In genomic region chr12:130101370-130101769, GRCh38 we compare ENCODE assay signal across 6 cellular contexts.
"Had no signal": no experiment of that assay in that cellular context is flagged by ENCODE, and none has a peak within 500 bp of the region (broad histone marks: within the 10 kb centered on the region; RNA-seq: fewer than 3 reads in every experiment).

No MANE protein-coding gene starts in this region.

- H3K27ac Mint-ChIP-seq: GM23338, HFFc6, IgD-negative memory B cell had no signal

- DNase-seq: HCEC 1CT, HFFc6, KBM-7 had no signal

- H3K4me3 Mint-ChIP-seq: GM23338, HFFc6, IgD-negative memory B cell had no signal

- H3K27me3 Mint-ChIP-seq: IgD-negative memory B cell had no signal

- H2AFZ ChIP-seq: GM23338 had no signal

- H3K4me1 Mint-ChIP-seq: GM23338 had no signal

- H3K27ac ChIP-seq: HL-60 had no signal

- H3K4me2 ChIP-seq: GM23338 had no signal

- H3K4me3 ChIP-seq: GM23338 had no signal
